8 cellular contexts compared by ENCODE assay signal in genomic region chr1:1614954-1615255, GRCh38. TPM values are rescaled to one million over a fixed set of nuclear protein-coding genes. Genes with fewer than 3 reads are reported as not detected.
DNase-seq lines count a peak whose midpoint lies in the region; ATAC-seq, FAIRE-seq and TF ChIP-seq lines count a peak whose summit lies in the region.

No MANE protein-coding gene starts in this region.

- TF ChIP-seq CTCF in GM12875 (IDR thresholded peaks at IDR 0.05; ENCODE audit: borderline replicate concordance, insufficient read depth, low read depth, low read length), result no peak
- TF ChIP-seq CTCF in WERI-Rb-1 (IDR thresholded peaks at IDR 0.05; ENCODE audit: low read depth, low read length), result no peak
- TF ChIP-seq CTCF in foreskin fibroblast (IDR thresholded peaks at IDR 0.05; ENCODE audit: low read depth, low read length), result no peak
- TF ChIP-seq CTCF in gastrocnemius medialis (IDR thresholded peaks at IDR 0.05 in 4 of 5, conservative IDR thresholded peaks at IDR 0.05 in 1 of 5), result no peak

- TF ChIP-seq POLR2A in gastrocnemius medialis (IDR thresholded peaks at IDR 0.05) (no peak), GM12891 (IDR thresholded peaks at IDR 0.05; ENCODE audit: low read depth, low read length) (no peak)

- peaks cover 35 to 36% of the 10 kb centered on the region in 2 donors for H3K4me1 ChIP-seq in gastrocnemius medialis

- intact Hi-C loops in gastrocnemius medialis (cut with DNase I; ENCODE audit: low total_unique reads), result loop anchor here (1.0 to 5.0 kb wide), 4 partner anchors 41 to 144 kb away; partner anchors contain the start of genes ATAD3A, ATAD3B, CDK11B and SSU72

- no peak for ATAC-seq in gastrocnemius medialis

- H3K36me3 ChIP-seq in WERI-Rb-1 (peaks cover 28% of the 10 kb centered on the region), gastrocnemius medialis (peaks cover 0 to 6% of the 10 kb centered on the region in 2 donors)

- in situ Hi-C loops in gastrocnemius medialis (cut with MboI; ENCODE audit: low sequenced_read_pairs in 4 of 4), result no loop called here

- H3K9me3 ChIP-seq in WERI-Rb-1 (ENCODE audit: severe bottlenecking) (no peaks in the 10 kb centered on the region), gastrocnemius medialis (no peaks in the 10 kb centered on the region)

- H3K27ac ChIP-seq in WERI-Rb-1 (peak overlapping the region; percentile 13), gastrocnemius medialis (peak overlapping the region; percentile 98 to 100 (median 100))

- no peak for FAIRE-seq in GM12891 (lab: Jason Lieb, UNC)

- no peak for DNase-seq in WERI-Rb-1
- no peak for DNase-seq in foreskin fibroblast
- no peak for DNase-seq in gastrocnemius medialis
- DNase-seq in SKM-1 treated with dmso at 0.1 percent for 144 hours (lab: John Stamatoyannopoulos, UW; ENCODE audit: unreplicated experiment), result no peak
- DNase-seq in effector CD4-positive, alpha-beta T cell, result no peak
- DNase-seq in epidermal melanocyte (ENCODE audit: insufficient read length, low spot score), result no peak
- DNase-seq in GM12891 (ENCODE audit: insufficient read length, low spot score), result no peak

- H3K27me3 ChIP-seq in WERI-Rb-1 (ENCODE audit: insufficient read depth, low read depth, severe bottlenecking) (no peaks in the 10 kb centered on the region), gastrocnemius medialis (no peaks in the 10 kb centered on the region)

- H3K4me3 ChIP-seq in GM12875 (ENCODE audit: low read depth, low read length) (peak overlapping the region; percentile 89), WERI-Rb-1 (ENCODE audit: low read depth, low read length) (peak overlapping the region; percentile 98), foreskin fibroblast (ENCODE audit: low read depth in 1 of 2, low read length in 2 of 2) (peak overlapping the region; percentile 95 to 96), gastrocnemius medialis (peak overlapping the region; percentile 82 to 99 (median 89))

TF ChIP-seq in GM12891, 5 proteins besides CTCF, POLR2A, EP300 and RAD21:
- no peak for TF ChIP-seq POLR2AphosphoS5 (IDR thresholded peaks at IDR 0.05; ENCODE audit: low read depth, low read length)
- no peak for TF ChIP-seq POU2F2 (IDR thresholded peaks at IDR 0.05; ENCODE audit: low read depth, low read length)
- no peak for TF ChIP-seq PAX5 (IDR thresholded peaks at IDR 0.05; ENCODE audit: insufficient read depth, low read length, severe bottlenecking)
- TF ChIP-seq TAF1 (IDR thresholded peaks at IDR 0.05; ENCODE audit: low read depth, low read length), result no peak; the same call in 1 of the 2 replicates
- no peak for TF ChIP-seq SPI1 (IDR thresholded peaks at IDR 0.05; ENCODE audit: low read depth, low read length)

RNA-seq across cellular contexts. Expression of gene MIB2, which starts 0.4 kb away (rescaled TPM):
- total RNA-seq in gastrocnemius medialis, result 100 to 1,000 TPM in 2 of 4 donors, 10 to 100 TPM in 2; 66.4 to 154 (median 117) TPM
- polyA plus RNA-seq in GM12891 (2012; ENCODE audit: low read depth, missing spikeins), result 29.4 TPM

RNA-seq across cellular contexts. Expression of gene FNDC10, which starts 15.0 kb away (rescaled TPM):
- total RNA-seq in gastrocnemius medialis, result 1 to 10 TPM in 1 of 4 donors, under 1 TPM in 2, not detected in 1; 0.20 to 1.3 (median 0.94) TPM
- polyA plus RNA-seq in GM12891 (2012; ENCODE audit: low read depth, missing spikeins), result 1.1 TPM

RNA-seq across cellular contexts. Expression of gene MMP23B, which starts 17.1 kb away (rescaled TPM):
- total RNA-seq in gastrocnemius medialis, result under 1 TPM in 1 of 4 donors, not detected in 3; 0.62 TPM
- polyA plus RNA-seq in GM12891 (2012; ENCODE audit: low read depth, missing spikeins), result 2.8 TPM

RNA-seq across cellular contexts. Expression of gene SSU72, which starts 40.2 kb away (rescaled TPM):
- total RNA-seq in gastrocnemius medialis, result 100 to 1,000 TPM; 141 to 235 (median 208) TPM
- polyA plus RNA-seq in GM12891 (2012; ENCODE audit: low read depth, missing spikeins), result 81.8 TPM

RNA-seq across cellular contexts. Expression of gene CDK11B, which starts 43.9 kb away (rescaled TPM):
- total RNA-seq in gastrocnemius medialis, result 10 to 100 TPM; 19.5 to 49.0 (median 42.2) TPM
- 23.7 TPM for polyA plus RNA-seq in GM12891 (2012; ENCODE audit: low read depth, missing spikeins)
